Comparison of ENCODE assay signal across 9 cellular contexts in the genomic region with DNA sequence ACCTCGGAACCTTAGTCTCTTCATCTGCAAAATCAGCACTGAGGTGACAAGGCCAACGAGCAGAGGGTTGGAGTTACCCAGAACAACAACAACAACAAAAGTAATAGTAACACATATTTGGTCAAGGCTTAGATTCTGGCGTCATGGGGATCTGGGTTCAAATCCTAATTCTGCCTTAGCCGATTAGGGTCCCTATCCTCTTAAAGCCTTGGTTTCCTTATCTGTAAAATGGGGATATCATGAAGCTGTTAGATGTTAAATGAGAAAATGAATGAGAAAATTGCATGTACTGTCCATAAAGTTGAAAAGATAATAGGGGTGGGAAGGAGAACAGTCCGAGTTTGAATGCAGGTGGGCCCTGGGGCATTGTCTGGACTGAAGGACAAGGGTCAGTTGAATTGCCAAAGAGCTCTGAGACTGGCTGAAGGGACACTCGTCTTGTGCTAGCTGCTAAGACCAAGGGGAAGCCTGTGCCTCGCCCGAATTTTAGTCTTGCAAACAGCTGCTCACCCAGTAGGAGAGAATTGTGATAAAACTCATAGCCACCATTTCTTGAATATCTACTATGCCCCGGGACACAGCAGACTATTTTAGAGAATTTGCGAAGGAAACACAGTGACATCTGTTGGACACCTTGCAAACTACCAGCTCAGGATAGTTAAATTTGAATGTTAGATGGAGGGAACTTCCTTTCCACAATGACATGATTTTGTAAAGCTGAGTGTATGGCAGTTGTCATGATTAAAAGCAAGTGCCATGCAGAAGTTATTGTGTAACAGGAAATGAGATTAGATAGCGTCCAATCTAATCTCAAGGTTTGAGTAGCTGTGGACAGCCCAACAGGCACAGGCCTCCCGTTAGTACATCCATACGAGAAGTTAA. TPM values are rescaled to one million over a fixed set of nuclear protein-coding genes. Genes with fewer than 3 reads are reported as not detected.
DNase-seq lines count a peak whose midpoint lies in the region; ATAC-seq and TF ChIP-seq lines count a peak whose summit lies in the region.
"Had no signal": no experiment of that assay in that cellular context is flagged by ENCODE, and none has a peak within 500 bp of the region (broad histone marks: within the 10 kb centered on the region; RNA-seq: fewer than 3 reads in every experiment).

No MANE protein-coding gene starts in this region.

- TF ChIP-seq CTCF in CD14-positive monocyte (IDR thresholded peaks at IDR 0.05) = peak; percentile 79
- TF ChIP-seq CTCF in GM20000 (IDR thresholded peaks at IDR 0.05; ENCODE audit: extremely low read depth, missing control alignments) = peak; percentile 59
- peak; percentile 67 for TF ChIP-seq CTCF in WERI-Rb-1 (IDR thresholded peaks at IDR 0.05; ENCODE audit: low read depth, low read length)
- peak; percentile 59 for TF ChIP-seq CTCF in mucosa of descending colon (IDR thresholded peaks at IDR 0.05)

- H3K4me3 ChIP-seq in WERI-Rb-1 (ENCODE audit: low read depth, low read length) = no peak overlapping the region
- H3K4me3 ChIP-seq in mucosa of descending colon = no peak overlapping the region

- DNase-seq in CD14-positive monocyte (ENCODE audit: low spot score) = no peak
- DNase-seq in GM20000 (ENCODE audit: low spot score) = peak; percentile 82
- peak; percentile 67 for DNase-seq in NCI-H2171 treated with DMSO at 0.1 percent for 48 hours (lab: John Stamatoyannopoulos, UW)
- peak; percentile 26 for DNase-seq in WERI-Rb-1
- peak; percentile 87 for DNase-seq in epidermal melanocyte (ENCODE audit: insufficient read length, low spot score)
- DNase-seq in mucosa of descending colon = peak; percentile 19 to 53 (median 22)

- peaks cover 0 to 3% (median 0%) of the 10 kb centered on the region in 3 donors for H3K27me3 Mint-ChIP-seq in CD14-positive monocyte (ENCODE audit: low read depth in 3 of 3)

- H3K27ac Mint-ChIP-seq in CD14-positive monocyte = peak overlapping the region in 2 of 7 donors; percentile 1 to 61

- H3K9me3 ChIP-seq in WERI-Rb-1 (ENCODE audit: severe bottlenecking) (no peaks in the 10 kb centered on the region), mucosa of descending colon (no peaks in the 10 kb centered on the region)

- H3K27me3 ChIP-seq in WERI-Rb-1 (ENCODE audit: insufficient read depth, low read depth, severe bottlenecking) = no peaks in the 10 kb centered on the region

- H3K36me3 Mint-ChIP-seq in CD14-positive monocyte = no peaks in the 10 kb centered on the region

- peak overlapping the region in 1 of 2 donors; percentile 35 for H3K4me3 Mint-ChIP-seq in CD14-positive monocyte

- H3K36me3 ChIP-seq in WERI-Rb-1 (no peaks in the 10 kb centered on the region), mucosa of descending colon (ENCODE audit: low read depth) (no peaks in the 10 kb centered on the region)

- no peaks in the 10 kb centered on the region for H3K4me1 ChIP-seq in mucosa of descending colon (ENCODE audit: low read depth)

- intact Hi-C loops in CD14-positive monocyte (cut with micrococcal nuclease) (loop anchor here (5.0 to 10.0 kb wide), 3 partner anchors 327 to 389 kb away; a partner anchor contains a TSS), mucosa of descending colon (cut with DNase I, micrococcal nuclease) (no loop called here)

- H3K4me1 Mint-ChIP-seq in CD14-positive monocyte = peaks cover 14% of the 10 kb centered on the region

- H3K9me3 Mint-ChIP-seq in CD14-positive monocyte = no peaks in the 10 kb centered on the region

- ATAC-seq in mucosa of descending colon (peak; percentile 83), HG03521 (IDR thresholded peaks at IDR 0.05; ENCODE audit: unreplicated experiment) (no peak), GM21528 (IDR thresholded peaks at IDR 0.05; ENCODE audit: low FRiP score, unreplicated experiment) (no peak)

- no peak overlapping the region for H3K27ac ChIP-seq in WERI-Rb-1

RNA-seq across cellular contexts. Expression of a gene that starts 6.8 kb away (rescaled TPM):
- not detected for polyA plus RNA-seq in CD14-positive monocyte
- 10 to 100 TPM in 2 of 3 donors, 1 to 10 TPM in 1; 6.5 to 22.6 (median 14.4) TPM for total RNA-seq in mucosa of descending colon
- total RNA-seq: pulmonary artery endothelial cell had no signal

RNA-seq across cellular contexts. Expression of a gene that starts 44.7 kb away (rescaled TPM):
- 10 to 100 TPM in 1 of 2 donors, 1 to 10 TPM in 1; 9.6 to 10.9 TPM for polyA plus RNA-seq in CD14-positive monocyte
- total RNA-seq in mucosa of descending colon = 10 to 100 TPM in 2 of 3 donors, 1 to 10 TPM in 1; 7.6 to 22.7 (median 11.9) TPM

Comparison
In these comparisons a context has a peak if more than half of its experiments do, and no peak if none do; other contexts are left out.
1. intact Hi-C loops: an anchor here in CD14-positive monocyte (5.0 to 10.0 kb wide); none called in mucosa of descending colon.